8 cellular contexts compared by ENCODE assay signal in the genomic region with DNA sequence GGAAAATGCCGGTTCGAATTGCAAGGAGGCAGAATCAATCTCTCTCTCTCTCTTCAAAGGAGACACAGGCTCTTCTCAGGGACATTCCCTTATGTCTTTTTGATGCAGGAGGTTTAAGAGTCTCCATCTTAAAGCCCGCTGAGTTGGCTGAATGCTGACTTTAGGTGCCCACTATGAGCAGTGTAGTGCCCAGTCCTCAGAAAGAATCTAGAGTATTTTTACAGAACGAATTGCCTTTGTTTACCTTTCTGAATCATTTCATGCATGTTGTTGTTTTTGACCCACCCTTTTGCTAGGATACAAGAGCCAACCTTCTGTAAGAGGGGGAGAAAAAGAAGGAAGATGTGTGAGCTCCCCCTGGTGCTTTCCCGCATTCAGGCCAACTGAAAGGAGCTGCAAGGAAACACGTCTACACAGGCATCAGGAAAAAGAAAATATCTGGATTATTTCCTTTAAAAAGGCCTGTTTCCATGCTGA.
DNase-seq lines count a peak whose midpoint lies in the region; ATAC-seq and TF ChIP-seq lines count a peak whose summit lies in the region.

No MANE protein-coding gene starts in this region.

- H3K4me3 ChIP-seq in GM12865 (ENCODE audit: low read depth, low read length) (no peak overlapping the region), upper lobe of right lung (no peak overlapping the region)
- no peak overlapping the region for H3K4me3 ChIP-seq in effector memory CD4-positive, alpha-beta T cell (ENCODE audit: insufficient read depth, low read depth, low read length, poor library complexity, severe bottlenecking)

- no peaks in the 10 kb centered on the region for H3K9me3 ChIP-seq in upper lobe of right lung
- no peaks in the 10 kb centered on the region for H3K9me3 ChIP-seq in effector memory CD4-positive, alpha-beta T cell (ENCODE audit: control insufficient read depth, low read length)

- TF ChIP-seq CTCF in GM12865 (IDR thresholded peaks at IDR 0.05; ENCODE audit: insufficient read depth, low read depth, low read length, missing control alignments) (peak; percentile 33), chondrocyte (IDR thresholded peaks at IDR 0.05) (peak; percentile 87), upper lobe of right lung (IDR thresholded peaks at IDR 0.05) (peak; percentile 56)

- intact Hi-C loops in upper lobe of right lung (cut with DNase I), result no loop called here

- peak; percentile 27 for DNase-seq in GM12865 (ENCODE audit: low read depth)
- peak; percentile 23 for DNase-seq in NCI-H2171 (lab: John Stamatoyannopoulos, UW)
- DNase-seq in chondrocyte (ENCODE audit: low spot score), result no peak
- peak; percentile 62 for DNase-seq in kidney tubule cell (ENCODE audit: low spot score)
- DNase-seq in upper lobe of right lung, result no peak
- DNase-seq in effector memory CD4-positive, alpha-beta T cell, result no peak
- no peak for DNase-seq in stimulated activated naive CD8-positive, alpha-beta T cell treated with anti-CD3 and anti-CD28 coated beads, Interleukin-15, Interleukin-2, amounts not matched to agents 100 U/mL and 50 U/mL, for 24 hours
- no peak for DNase-seq in T-helper 2 cell

- no peaks in the 10 kb centered on the region for H3K36me3 Mint-ChIP-seq in chondrocyte (ENCODE audit: low read depth)

- peaks cover 23% of the 10 kb centered on the region for H3K4me1 Mint-ChIP-seq in chondrocyte (ENCODE audit: low read depth)

- H3K27me3 Mint-ChIP-seq in chondrocyte (ENCODE audit: low read depth), result no peaks in the 10 kb centered on the region

- peak; percentile 26 for ATAC-seq in upper lobe of right lung
- no peak for ATAC-seq in stimulated activated naive CD8-positive, alpha-beta T cell treated with anti-CD3 and anti-CD28 coated beads, Interleukin-15, Interleukin-2, amounts not matched to agents 100 U/mL and 50 U/mL, for 24 hours

- no peak overlapping the region for H3K4me3 Mint-ChIP-seq in chondrocyte (ENCODE audit: unreplicated experiment)

- no peaks in the 10 kb centered on the region for H3K36me3 ChIP-seq in upper lobe of right lung
- no peaks in the 10 kb centered on the region for H3K36me3 ChIP-seq in effector memory CD4-positive, alpha-beta T cell (ENCODE audit: control insufficient read depth, insufficient read depth, low read length)

- H3K9me3 Mint-ChIP-seq in chondrocyte (ENCODE audit: low read depth), result no peaks in the 10 kb centered on the region

- H3K27me3 ChIP-seq in upper lobe of right lung, result no peaks in the 10 kb centered on the region
- no peaks in the 10 kb centered on the region for H3K27me3 ChIP-seq in effector memory CD4-positive, alpha-beta T cell (replicated peaks; ENCODE audit: control insufficient read depth, insufficient read depth, low read length, poor library complexity, severe bottlenecking)

- peak overlapping the region; percentile 18 for H3K27ac Mint-ChIP-seq in chondrocyte (ENCODE audit: unreplicated experiment)

- H3K4me1 ChIP-seq in upper lobe of right lung, result no peaks in the 10 kb centered on the region
- H3K4me1 ChIP-seq in effector memory CD4-positive, alpha-beta T cell (ENCODE audit: control insufficient read depth, insufficient read depth, low read length, poor library complexity, severe bottlenecking), result no peaks in the 10 kb centered on the region

- H3K27ac ChIP-seq in upper lobe of right lung, result no peak overlapping the region
- H3K27ac ChIP-seq in effector memory CD4-positive, alpha-beta T cell (ENCODE audit: insufficient read depth, low read length, poor library complexity, severe bottlenecking), result no peak overlapping the region

Comparison
In these comparisons a context has a peak if more than half of its experiments do, and no peak if none do; other contexts are left out.
1. DNase-seq: peak in GM12865 (single experiment), NCI-H2171 (single experiment) and kidney tubule cell (single experiment); none in chondrocyte (single experiment), upper lobe of right lung (single experiment), effector memory CD4-positive, alpha-beta T cell (0 of 3), stimulated activated naive CD8-positive, alpha-beta T cell treated with anti-CD3 and anti-CD28 coated beads, Interleukin-15, Interleukin-2, amounts not matched to agents 100 U/mL and 50 U/mL, for 24 hours (single experiment) and T-helper 2 cell (0 of 5).
2. CTCF ChIP-seq: peak in every context shown above with its lines; median percentile 87 in chondrocyte; 56 in upper lobe of right lung; 33 in GM12865.